Comparison of ENCODE assay signal across 8 cellular contexts in genomic region chr6:27688014-27688586, GRCh38.
DNase-seq lines count a peak whose midpoint lies in the region; ATAC-seq and TF ChIP-seq lines count a peak whose summit lies in the region.

No MANE protein-coding gene starts in this region.

- peaks cover 12% of the 10 kb centered on the region for H3K4me1 Mint-ChIP-seq in activated T-helper 17 cell treated with anti-CD3 and anti-CD28 coated beads, Interleukin-2, amount 50 U/mL, for 72 hours

- H3K27ac ChIP-seq in foreskin keratinocyte (no peak overlapping the region), substantia nigra (ENCODE audit: low read depth, low read length, poor library complexity, severe bottlenecking) (no peak overlapping the region)

- ATAC-seq in activated T-helper 17 cell treated with anti-CD3 and anti-CD28 coated beads, Interleukin-2, amount 50 U/mL, for 72 hours (replicated peaks) = peak; percentile 84
- ATAC-seq in foreskin keratinocyte = peak; percentile 82

- TF ChIP-seq CTCF in LNCaP clone FGC (IDR thresholded peaks at IDR 0.05; ENCODE audit: control insufficient read depth, extremely low read depth, insufficient read depth) (no peak), foreskin keratinocyte (conservative IDR thresholded peaks at IDR 0.05) (no peak)

- no peaks in the 10 kb centered on the region for H3K27me3 ChIP-seq in foreskin keratinocyte

- peaks cover 6% of the 10 kb centered on the region for H3K4me1 ChIP-seq in foreskin keratinocyte

- H3K27me3 Mint-ChIP-seq in activated T-helper 17 cell treated with anti-CD3 and anti-CD28 coated beads, Interleukin-2, amount 50 U/mL, for 72 hours = no peaks in the 10 kb centered on the region

- H3K27ac Mint-ChIP-seq in activated T-helper 17 cell treated with anti-CD3 and anti-CD28 coated beads, Interleukin-2, amount 50 U/mL, for 72 hours = peak overlapping the region; percentile 99

- peak overlapping the region; percentile 73 for H3K4me3 ChIP-seq in LNCaP clone FGC (ENCODE audit: low read depth, low read length)

- H3K9me3 Mint-ChIP-seq in activated T-helper 17 cell treated with anti-CD3 and anti-CD28 coated beads, Interleukin-2, amount 50 U/mL, for 72 hours = no peaks in the 10 kb centered on the region

- DNase-seq in DMS153 treated with DMSO at 0.1 percent for 48 hours (lab: John Stamatoyannopoulos, UW; ENCODE audit: unreplicated experiment) (peak; percentile 82), GOT3 (lab: John Stamatoyannopoulos, UW) (peak; percentile 55), LNCaP clone FGC (ENCODE audit: low read depth) (peak; percentile 89), RPMI8226 (peak; percentile 93), foreskin keratinocyte (peak; percentile 90 to 96), non-pigmented ciliary epithelial cell (ENCODE audit: low read depth) (peak; percentile 85), substantia nigra (lab: John Stamatoyannopoulos, UW) (peak in 46 of 49 donors; percentile 4 to 83 (median 44))

- H3K4me3 Mint-ChIP-seq in activated T-helper 17 cell treated with anti-CD3 and anti-CD28 coated beads, Interleukin-2, amount 50 U/mL, for 72 hours = peak overlapping the region; percentile 92

- H3K36me3 Mint-ChIP-seq in activated T-helper 17 cell treated with anti-CD3 and anti-CD28 coated beads, Interleukin-2, amount 50 U/mL, for 72 hours (ENCODE audit: low read depth) = peaks cover 12% of the 10 kb centered on the region
